In genomic region chr5:37174928-37175327, GRCh38 we compare ENCODE assay signal across 2 cellular contexts.
TF ChIP-seq lines count a peak whose summit lies in the region.

No MANE protein-coding gene starts in this region.

TF ChIP-seq in H1, 55 proteins besides CTCF, POLR2A, EP300 and RAD21:
- TF ChIP-seq PHF8 (conservative IDR thresholded peaks at IDR 0.05; ENCODE audit: low read depth, low read length), result no peak
- no peak for TF ChIP-seq SP4 (IDR thresholded peaks at IDR 0.05; ENCODE audit: low read length)
- no peak for TF ChIP-seq EZH2 (IDR thresholded peaks at IDR 0.05; ENCODE audit: low read depth, low read length, severe bottlenecking)
- TF ChIP-seq FOSL1 (IDR thresholded peaks at IDR 0.05; ENCODE audit: insufficient read depth, low read depth, low read length), result no peak
- TF ChIP-seq ZNF274 (IDR thresholded peaks at IDR 0.05; ENCODE audit: borderline replicate concordance, extremely low read depth, low read length), result no peak
- no peak for TF ChIP-seq JUN (IDR thresholded peaks at IDR 0.05; ENCODE audit: low read depth, low read length)
- no peak for TF ChIP-seq SIN3A (conservative IDR thresholded peaks at IDR 0.05 in 1 of 2, IDR thresholded peaks at IDR 0.05 in 1 of 2; ENCODE audit: low read depth in 1 of 2, low read length in 2 of 2)
- no peak for TF ChIP-seq SRF (IDR thresholded peaks at IDR 0.05; ENCODE audit: low read depth, low read length)
- no peak for TF ChIP-seq CREB1 (IDR thresholded peaks at IDR 0.05)
- no peak for TF ChIP-seq ATF3 (IDR thresholded peaks at IDR 0.05; ENCODE audit: insufficient read depth, low read depth, low read length)

TF ChIP-seq in HepG2, 621 proteins besides CTCF, POLR2A, EP300 and RAD21:
- TF ChIP-seq RBM22 (optimal IDR thresholded peaks at IDR 0.05; ENCODE audit: low read length) (no peak), ZNF605 (CRISPR knock-in tag; IDR thresholded peaks at IDR 0.05) (no peak), KLF13 (CRISPR knock-in tag; IDR thresholded peaks at IDR 0.05) (no peak), ZNF570 (CRISPR knock-in tag; IDR thresholded peaks at IDR 0.05; ENCODE audit: borderline replicate concordance) (no peak), DPF2 (CRISPR knock-in tag; IDR thresholded peaks at IDR 0.05; ENCODE audit: borderline replicate concordance, low read depth) (no peak), ZNF546 (CRISPR knock-in tag; conservative IDR thresholded peaks at IDR 0.05) (no peak), SRF (IDR thresholded peaks at IDR 0.05; ENCODE audit: low read depth, low read length) (no peak), ZNF451 (CRISPR knock-in tag; IDR thresholded peaks at IDR 0.05) (no peak), BCL3 (CRISPR knock-in tag; IDR thresholded peaks at IDR 0.05) (no peak), ARID4A (CRISPR knock-in tag; IDR thresholded peaks at IDR 0.05; ENCODE audit: borderline replicate concordance) (no peak), PBX3 (CRISPR knock-in tag; IDR thresholded peaks at IDR 0.05; ENCODE audit: borderline replicate concordance) (no peak), ZNF367 (CRISPR knock-in tag; IDR thresholded peaks at IDR 0.05; ENCODE audit: borderline replicate concordance) (no peak), U2AF1 (optimal IDR thresholded peaks at IDR 0.05; ENCODE audit: low read depth, low read length) (no peak), RCOR2 (CRISPR knock-in tag; IDR thresholded peaks at IDR 0.05) (no peak), ZNF138 (CRISPR knock-in tag; IDR thresholded peaks at IDR 0.05; ENCODE audit: low read depth) (no peak), ZNF768 (CRISPR knock-in tag; IDR thresholded peaks at IDR 0.05) (no peak), ADNP (CRISPR knock-in tag; IDR thresholded peaks at IDR 0.05) (no peak)
